In the genomic region with DNA sequence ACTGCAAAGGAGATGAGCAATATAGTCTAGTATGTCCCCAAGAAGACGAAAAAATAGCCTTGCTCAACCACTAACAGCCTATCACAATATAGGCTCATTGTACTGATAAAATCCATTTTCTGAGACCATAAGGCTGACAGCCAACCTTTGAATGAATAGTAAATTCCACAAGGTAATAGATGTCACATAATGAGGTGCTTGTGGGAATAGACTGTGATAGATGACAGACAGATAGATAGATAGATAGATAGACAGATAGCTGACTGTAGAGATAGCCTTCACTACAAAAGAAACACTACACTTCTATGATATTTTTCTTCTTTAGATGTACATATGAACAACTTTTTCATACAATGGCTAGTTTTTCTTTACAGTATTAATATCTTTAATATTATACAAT, we compare ENCODE assay signal across 25 cellular contexts.
"Had no signal": no experiment of that assay in that cellular context is flagged by ENCODE, and none has a peak within 500 bp of the region (broad histone marks: within the 10 kb centered on the region; RNA-seq: fewer than 3 reads in every experiment).

No MANE protein-coding gene starts in this region.

- H3K27ac ChIP-seq: body of pancreas, breast epithelium, cardiac muscle cell, coronary artery, esophagus muscularis mucosa, gastroesophageal sphincter had no signal

- H3K4me3 ChIP-seq: body of pancreas, breast epithelium, cardiac muscle cell, coronary artery, esophagus muscularis mucosa, gastroesophageal sphincter had no signal

- H3K4me1 ChIP-seq: body of pancreas, breast epithelium, gastroesophageal sphincter had no signal

- H3K9me3 ChIP-seq: body of pancreas, esophagus muscularis mucosa had no signal

- H3K36me3 ChIP-seq: breast epithelium, cardiac muscle cell, esophagus muscularis mucosa, gastroesophageal sphincter had no signal

- ATAC-seq: activated CD4-positive, alpha-beta T cell treated with anti-CD3 and anti-CD28 coated beads for 36 hours; activated T-cell treated with anti-CD3 and anti-CD28 coated beads, Interleukin-2, amount 50 U/mL, for 4 hours; activated T-helper 17 cell treated with anti-CD3 and anti-CD28 coated beads, Interleukin-2, amount 50 U/mL, for 72 hours; body of pancreas; effector memory CD8-positive, alpha-beta T cell; gastroesophageal sphincter had no signal

- DNase-seq: activated CD4-positive, alpha-beta memory T cell treated with anti-CD3 and anti-CD28 coated beads for 36 hours; activated CD4-positive, alpha-beta T cell treated with anti-CD3 and anti-CD28 coated beads for 36 hours; activated CD4-positive, alpha-beta T cell treated with anti-CD3 and anti-CD28 coated beads, Interleukin-2, amount 10 ng/mL, durations not matched to agents 24 days and 14 days; activated CD4-positive, CD25-positive, alpha-beta regulatory T cell; activated CD4-positive, CD25-positive, alpha-beta regulatory T cell treated with anti-CD3 and anti-CD28 coated beads, Interleukin-2, amount 50 U/mL, for 72 hours; activated effector memory CD4-positive, alpha-beta T cell treated with Interleukin-2 at 50 U/mL for 16 hours; activated gamma-delta T cell treated with Interleukin-2 at 50 U/mL for 16 hours; activated naive CD4-positive, alpha-beta T cell treated with anti-CD3 and anti-CD28 coated beads, Interleukin-2, amount 50 U/mL, for 16 hours; activated naive CD4-positive, alpha-beta T cell treated with Interleukin-2 at 50 U/mL for 16 hours; activated T-cell treated with anti-CD3 and anti-CD28 coated beads, Interleukin-2, amount 50 U/mL, for 4 hours; amygdala; aorta; body of pancreas; effector CD4-positive, alpha-beta T cell; effector memory CD8-positive, alpha-beta T cell; erythroblast; foreskin melanocyte; head of caudate nucleus; T-helper 2 cell had no signal

- H3K27me3 ChIP-seq: body of pancreas, breast epithelium, cardiac muscle cell, esophagus muscularis mucosa, gastroesophageal sphincter had no signal
